ENCODE assay signal across 13 cellular contexts in the genomic region with DNA sequence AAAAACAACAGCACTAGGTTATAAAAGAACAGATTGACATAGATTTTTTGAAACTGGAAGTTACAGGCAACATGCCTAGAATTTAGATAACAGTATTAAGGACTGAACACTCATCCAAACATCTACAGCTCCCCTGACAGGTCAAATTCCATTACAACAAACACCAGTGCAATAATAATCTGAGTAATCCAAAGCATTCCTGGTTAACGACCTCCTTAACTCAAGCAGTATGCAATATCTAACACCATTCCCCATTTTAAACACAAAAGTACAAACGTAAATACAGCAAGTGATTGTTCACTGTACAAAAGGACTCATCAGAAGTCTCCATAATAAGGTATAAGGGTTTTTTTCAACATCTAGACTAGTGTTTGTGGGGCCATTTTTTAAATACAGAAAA. TPM values are rescaled to one million over a fixed set of nuclear protein-coding genes. Genes with fewer than 3 reads are reported as not detected.
DNase-seq lines count a peak whose midpoint lies in the region; ATAC-seq and TF ChIP-seq lines count a peak whose summit lies in the region.
"Had no signal": no experiment of that assay in that cellular context is flagged by ENCODE, and none has a peak within 500 bp of the region (broad histone marks: within the 10 kb centered on the region; RNA-seq: fewer than 3 reads in every experiment).

No MANE protein-coding gene starts in this region.

- H3K9me3 ChIP-seq in CD4-positive, alpha-beta memory T cell (ENCODE audit: control insufficient read depth in 1 of 2, low read length in 2 of 2), result no peaks in the 10 kb centered on the region

- no peak overlapping the region for H3K27ac ChIP-seq in CD4-positive, alpha-beta memory T cell (ENCODE audit: low read depth, low read length)

- peaks cover 58 to 93% (median 70%) of the 10 kb centered on the region in 4 donors for H3K4me1 Mint-ChIP-seq in CD4-positive, alpha-beta memory T cell

- intact Hi-C loops in CD4-positive, alpha-beta memory T cell (cut with micrococcal nuclease), result no loop called here

- TF ChIP-seq CTCF in AG10803 (conservative IDR thresholded peaks at IDR 0.05; ENCODE audit: low read length) (peak; percentile 17; the same call in 1 of the 2 replicates), LNCaP clone FGC (IDR thresholded peaks at IDR 0.05; ENCODE audit: control insufficient read depth, extremely low read depth, insufficient read depth) (0 out of 2 replicates have a peak, but pooled peaks have one; percentile 11)

- H3K27ac Mint-ChIP-seq in CD4-positive, alpha-beta memory T cell, result peak overlapping the region in 1 of 7 donors; percentile 58

- H3K4me3 ChIP-seq in AG10803 (ENCODE audit: low read length), result no peak overlapping the region
- H3K4me3 ChIP-seq in LNCaP clone FGC (ENCODE audit: low read depth, low read length), result no peak overlapping the region
- no peak overlapping the region for H3K4me3 ChIP-seq in CD4-positive, alpha-beta memory T cell (ENCODE audit: low read length in 2 of 2)

- no peaks in the 10 kb centered on the region for H3K27me3 Mint-ChIP-seq in CD4-positive, alpha-beta memory T cell

- no peaks in the 10 kb centered on the region for H3K36me3 ChIP-seq in CD4-positive, alpha-beta memory T cell (ENCODE audit: insufficient read depth, low read length)

- POLR2A ChIA-PET in CD4-positive, alpha-beta memory T cell (lab: Charles Lee; ENCODE audit: partially characterized antibody), result no interaction called here

- peaks cover 36% of the 10 kb centered on the region for H3K4me1 ChIP-seq in CD4-positive, alpha-beta memory T cell (ENCODE audit: insufficient read depth, low read length)

- H3K27me3 ChIP-seq in CD4-positive, alpha-beta memory T cell (ENCODE audit: insufficient read depth, low read length), result no peaks in the 10 kb centered on the region

- H3K36me3 Mint-ChIP-seq in CD4-positive, alpha-beta memory T cell, result peaks cover 0 to 5% of the 10 kb centered on the region in 2 donors

- CTCF ChIA-PET in CD4-positive, alpha-beta memory T cell (lab: Charles Lee; ENCODE audit: partially characterized antibody), result no interaction called here

- peak overlapping the region in 1 of 8 donors; percentile 16 for H3K4me3 Mint-ChIP-seq in CD4-positive, alpha-beta memory T cell

- ATAC-seq in left lobe of liver (peak; percentile 77), GM18868 (IDR thresholded peaks at IDR 0.05; ENCODE audit: unreplicated experiment) (no peak), HG02938 (IDR thresholded peaks at IDR 0.05; ENCODE audit: unreplicated experiment) (no peak), HG02623 (IDR thresholded peaks at IDR 0.05; ENCODE audit: unreplicated experiment) (no peak)

- DNase-seq in AG10803 (ENCODE audit: low read depth), result peak; percentile 76
- DNase-seq in LNCaP clone FGC (ENCODE audit: low read depth), result no peak
- DNase-seq in dermis blood vessel endothelial cell, result peak; percentile 50
- DNase-seq in left lobe of liver (ENCODE audit: low spot score), result no peak
- no peak for DNase-seq in CD4-positive, alpha-beta memory T cell
- DNase-seq: activated CD4-positive, alpha-beta T cell treated with anti-CD3 and anti-CD28 coated beads, Interleukin-2, amount 50 U/mL, for 48 hours; activated naive CD4-positive, alpha-beta T cell treated with Interleukin-2 at 50 U/mL for 16 hours; KG1; right cardiac atrium; stimulated activated CD8-positive, alpha-beta memory T cell treated with anti-CD3 and anti-CD28 coated beads, Interleukin-4, amount 100 ng/mL, for 48 hours had no signal

- peaks cover 0 to 4% (median 0%) of the 10 kb centered on the region in 8 donors for H3K9me3 Mint-ChIP-seq in CD4-positive, alpha-beta memory T cell

RNA-seq across cellular contexts. Expression of a gene that starts 30.5 kb away (rescaled TPM):
- total RNA-seq in dermis blood vessel endothelial cell, result 78.3 and 138 TPM in 2 replicates
- 0.43 TPM for total RNA-seq in left lobe of liver
- total RNA-seq in CD4-positive, alpha-beta memory T cell, result 10 to 100 TPM; 16.8 to 17.4 TPM
- 10 to 100 TPM; 34.0 to 40.4 TPM for polyA plus RNA-seq in CD4-positive, alpha-beta memory T cell

Comparison
In these comparisons a context has a peak if more than half of its experiments do, and no peak if none do; other contexts are left out.
1. DNase-seq: peak in AG10803 (single experiment) and dermis blood vessel endothelial cell (single experiment); none in LNCaP clone FGC (single experiment), left lobe of liver (single experiment) and CD4-positive, alpha-beta memory T cell (0 of 5).
2. RNA of a gene that starts 30.5 kb away (total RNA-seq): 78.3 to 138 TPM in dermis blood vessel endothelial cell and 16.8 to 17.4 TPM in CD4-positive, alpha-beta memory T cell; 0.43 TPM in left lobe of liver (single experiment); every median in the first group is over 10 times any median in the second.